2 cellular contexts compared by ENCODE assay signal in genomic region chr6:37971711-37972410, GRCh38.
TF ChIP-seq lines count a peak whose summit lies in the region.

No MANE protein-coding gene starts in this region.

TF ChIP-seq in IMR-90, 13 proteins besides CTCF, POLR2A, EP300 and RAD21:
- TF ChIP-seq RCOR1 (IDR thresholded peaks at IDR 0.05; ENCODE audit: insufficient replicate concordance, low read length) (no peak), MXI1 (IDR thresholded peaks at IDR 0.05; ENCODE audit: borderline replicate concordance, low read depth, low read length) (no peak), RFX5 (IDR thresholded peaks at IDR 0.05; ENCODE audit: low read depth, low read length) (no peak), CHD1 (IDR thresholded peaks at IDR 0.05; ENCODE audit: low read depth, low read length) (no peak)

TF ChIP-seq in GM12878, 131 proteins besides CTCF, POLR2A, EP300 and RAD21:
- peak; percentile 56; the same call in 1 of the 2 replicates for TF ChIP-seq TCF3 (IDR thresholded peaks at IDR 0.05; ENCODE audit: borderline replicate concordance, insufficient read depth, low read depth, low read length)
- no peak for TF ChIP-seq CBX3 (IDR thresholded peaks at IDR 0.05; ENCODE audit: borderline replicate concordance, low read depth)
